ENCODE assay signal across 16 cellular contexts in genomic region chr10:11058965-11059364, GRCh38. TPM values are rescaled to one million over a fixed set of nuclear protein-coding genes. Genes with fewer than 3 reads are reported as not detected.
DNase-seq lines count a peak whose midpoint lies in the region; ATAC-seq, FAIRE-seq and TF ChIP-seq lines count a peak whose summit lies in the region.
"Had no signal": no experiment of that assay in that cellular context is flagged by ENCODE, and none has a peak within 500 bp of the region (broad histone marks: within the 10 kb centered on the region; RNA-seq: fewer than 3 reads in every experiment).

No MANE protein-coding gene starts in this region.

- DNase-seq in ACHN (peak; percentile 29), IMR-90 (peak; percentile 75), endothelial cell of umbilical vein (ENCODE audit: low read depth, low spot score) (no peak), kidney tubule cell (ENCODE audit: low spot score) (peak; percentile 77), NCI-H748 treated with DMSO at 0.1 percent for 48 hours (lab: John Stamatoyannopoulos, UW) (no peak), adrenal gland (no peak), SHP77 (lab: John Stamatoyannopoulos, UW) (no peak)
- DNase-seq: effector CD4-positive, alpha-beta T cell; left colon; naive thymus-derived CD4-positive, alpha-beta T cell; NCI-H1930; NCI-H526; PC-9 had no signal

- H2BK5ac ChIP-seq in IMR-90 (ENCODE audit: low read depth, low read length, poor library complexity, severe bottlenecking), result no peak overlapping the region

- H4K8ac ChIP-seq in IMR-90 (ENCODE audit: low read depth in 2 of 2, low read length in 2 of 2), result no peak overlapping the region

- TF ChIP-seq POLR2A in IMR-90 (IDR thresholded peaks at IDR 0.05; ENCODE audit: low read depth, low read length) (no peak), endothelial cell of umbilical vein (IDR thresholded peaks at IDR 0.05; ENCODE audit: low read depth, low read length) (no peak), adrenal gland (IDR thresholded peaks at IDR 0.05) (no peak)

- H3K4me1 ChIP-seq in IMR-90 (ENCODE audit: control insufficient read depth, insufficient read depth, low read length), result no peaks in the 10 kb centered on the region
- no peaks in the 10 kb centered on the region for H3K4me1 ChIP-seq in endothelial cell of umbilical vein (ENCODE audit: control insufficient read depth, extremely low read depth, insufficient read depth, low read length)
- no peaks in the 10 kb centered on the region for H3K4me1 ChIP-seq in adrenal gland (replicated peaks in 1 of 2)

- H2BK20ac ChIP-seq in IMR-90 (ENCODE audit: low read depth, low read length), result 0 out of 2 replicates have a peak overlapping the region, but pooled peaks have one; percentile 3

- H2AFZ ChIP-seq in IMR-90 (replicated peaks; ENCODE audit: low read length, poor library complexity) (no peak overlapping the region), endothelial cell of umbilical vein (ENCODE audit: low read depth, low read length) (no peak overlapping the region)
- H2AFZ ChIP-seq: PC-9 had no signal

- no peaks in the 10 kb centered on the region for H3K79me1 ChIP-seq in IMR-90 (ENCODE audit: low read depth in 1 of 2, low read length in 2 of 2)

- H3K36me3 ChIP-seq in IMR-90 (ENCODE audit: control insufficient read depth, insufficient read depth, low read length) (no peaks in the 10 kb centered on the region), endothelial cell of umbilical vein (ENCODE audit: control insufficient read depth in 2 of 2, extremely low read depth in 1 of 2, insufficient read depth in 2 of 2, low read length in 2 of 2) (no peaks in the 10 kb centered on the region), adrenal gland (replicated peaks in 1 of 2) (no peaks in the 10 kb centered on the region)

- TF ChIP-seq CTCF in IMR-90 (conservative IDR thresholded peaks at IDR 0.05; ENCODE audit: low read depth, low read length) (no peak), endothelial cell of umbilical vein (IDR thresholded peaks at IDR 0.05; ENCODE audit: extremely low read depth in 1 of 2, insufficient read depth in 1 of 2, low read depth in 1 of 2, low read length in 2 of 2) (no peak), adrenal gland (IDR thresholded peaks at IDR 0.05) (no peak)

- no peak overlapping the region for H2AK9ac ChIP-seq in IMR-90 (replicated peaks; ENCODE audit: low read depth, low read length, poor library complexity)

- H4K5ac ChIP-seq in IMR-90 (ENCODE audit: low read depth, low read length), result no peak overlapping the region

- no peaks in the 10 kb centered on the region for H4K20me1 ChIP-seq in IMR-90 (ENCODE audit: insufficient read depth, low read length)
- no peaks in the 10 kb centered on the region for H4K20me1 ChIP-seq in endothelial cell of umbilical vein (replicated peaks; ENCODE audit: control insufficient read depth, extremely low read depth, insufficient read depth, low read length)

- no peak overlapping the region for H3K14ac ChIP-seq in IMR-90 (replicated peaks; ENCODE audit: low read depth, low read length)

- BruUV-seq in IMR-90 (replicated peaks; lab: Mats Ljungman, UMichigan), result no TSS peak
- BruUV-seq in endothelial cell of umbilical vein (replicated peaks; lab: Mats Ljungman, UMichigan), result no TSS peak

- H3K9ac ChIP-seq in IMR-90 (ENCODE audit: low read depth, low read length) (no peak overlapping the region), endothelial cell of umbilical vein (replicated peaks; ENCODE audit: extremely low read depth, insufficient read depth, low read length) (no peak overlapping the region)

- H2BK15ac ChIP-seq in IMR-90 (ENCODE audit: low read depth, low read length), result no peak overlapping the region

- no peaks in the 10 kb centered on the region for H3K27me3 ChIP-seq in IMR-90 (ENCODE audit: control insufficient read depth, insufficient read depth, low read length)
- H3K27me3 ChIP-seq in endothelial cell of umbilical vein (ENCODE audit: control insufficient read depth in 2 of 2, insufficient read depth in 2 of 2, low read length in 2 of 2), result no peaks in the 10 kb centered on the region
- H3K27me3 ChIP-seq in adrenal gland, result no peaks in the 10 kb centered on the region

- H3K4me3 ChIP-seq in IMR-90 (ENCODE audit: insufficient read depth, low read depth, low read length) (no peak overlapping the region), endothelial cell of umbilical vein (replicated peaks in 1 of 3; ENCODE audit: insufficient read depth in 1 of 3, low read depth in 1 of 3, low read length in 3 of 3) (no peak overlapping the region), adrenal gland (no peak overlapping the region)
- H3K4me3 ChIP-seq: PC-9 had no signal

- POLR2A ChIA-PET in IMR-90 (lab: Charles Lee; ENCODE audit: unreplicated experiment) (no interaction called here), endothelial cell of umbilical vein (lab: Charles Lee) (no interaction called here)

- FAIRE-seq in endothelial cell of umbilical vein (lab: Jason Lieb, UNC), result peak; percentile 57

- dilution Hi-C loops in IMR-90 (cut with HindIII; ENCODE audit: low sequenced_read_pairs, unreplicated experiment) (no loop called here), endothelial cell of umbilical vein (cut with MboI; ENCODE audit: extremely low pct_ligation_motif_present, low sequenced_read_pairs) (no loop called here)

- intact Hi-C loops in IMR-90 (cut with micrococcal nuclease) (no loop called here), endothelial cell of umbilical vein (cut with micrococcal nuclease) (no loop called here), adrenal gland (cut with DNase I) (no loop called here)

- no peak overlapping the region for H3K23ac ChIP-seq in IMR-90 (ENCODE audit: low read depth, low read length)

- no peak overlapping the region for H2BK120ac ChIP-seq in IMR-90 (ENCODE audit: low read depth, low read length)

- no peak overlapping the region for H3K4ac ChIP-seq in IMR-90 (ENCODE audit: low read depth, low read length)

- H4K91ac ChIP-seq in IMR-90 (ENCODE audit: insufficient read depth, low read depth, low read length), result no peak overlapping the region

- H3K9me3 ChIP-seq in IMR-90 (ENCODE audit: control insufficient read depth, insufficient read depth, low read length), result no peaks in the 10 kb centered on the region
- no peaks in the 10 kb centered on the region for H3K9me3 ChIP-seq in endothelial cell of umbilical vein (replicated peaks; ENCODE audit: control insufficient read depth, insufficient read depth, low read length)
- H3K9me3 ChIP-seq in adrenal gland (replicated peaks in 1 of 3), result no peaks in the 10 kb centered on the region

- no peak for TF ChIP-seq RAD21 in IMR-90 (IDR thresholded peaks at IDR 0.05; ENCODE audit: low read length)

- ATAC-seq in IMR-90 (ENCODE audit: low read depth) (peak; percentile 96), GM19395 (IDR thresholded peaks at IDR 0.05; ENCODE audit: unreplicated experiment) (no peak)
- ATAC-seq: left colon; naive thymus-derived CD4-positive, alpha-beta T cell had no signal

- no peak overlapping the region for H2AK5ac ChIP-seq in IMR-90 (ENCODE audit: low read depth, low read length)

- H3K56ac ChIP-seq in IMR-90 (ENCODE audit: extremely low read depth, insufficient read depth, low read length), result no peak overlapping the region

- H3K9me1 ChIP-seq in IMR-90 (ENCODE audit: insufficient read depth, low read length) (no peaks in the 10 kb centered on the region), endothelial cell of umbilical vein (replicated peaks; ENCODE audit: control insufficient read depth, extremely low read depth, insufficient read depth, low read length) (no peaks in the 10 kb centered on the region)

- CTCF ChIA-PET in IMR-90 (lab: Yijun Ruan, JAX), result no interaction called here
- CTCF ChIA-PET in endothelial cell of umbilical vein (lab: Charles Lee), result no interaction called here

- H3K79me2 ChIP-seq in endothelial cell of umbilical vein (ENCODE audit: control insufficient read depth, insufficient read depth, low read length), result no peaks in the 10 kb centered on the region

- no CpG with 5 or more reads among the region's 8 CpGs for WGBS in IMR-90 (ENCODE audit: extremely low coverage in 2 of 2, insufficient read length in 1 of 2), 2 experiments
- WGBS in adrenal gland, 4 donors, result 87 to 93% (median 90%) methylated on average over 8 of the region's 8 CpGs

- H3K27ac ChIP-seq in IMR-90 (ENCODE audit: insufficient read depth, low read length), result no peak overlapping the region
- H3K27ac ChIP-seq in endothelial cell of umbilical vein (ENCODE audit: insufficient read depth, low read depth, low read length), result no peak overlapping the region
- H3K27ac ChIP-seq in adrenal gland, result no peak overlapping the region
- H3K27ac ChIP-seq: PC-9, VCaP had no signal

- H3K4me2 ChIP-seq in IMR-90 (ENCODE audit: low read depth, low read length) (no peak overlapping the region), endothelial cell of umbilical vein (ENCODE audit: insufficient read depth, low read length) (no peak overlapping the region)
- H3K4me2 ChIP-seq: PC-9 had no signal

- in situ Hi-C loops in ACHN (cut with HindIII; ENCODE audit: low pct_ligation_motif_present, low pct_unique_long_range_greater_than_20kb, low sequenced_read_pairs), result no loop called here
- in situ Hi-C loops in IMR-90 (cut with MboI; ENCODE audit: low sequenced_read_pairs), result no loop called here

- no peak overlapping the region for H3K18ac ChIP-seq in IMR-90 (ENCODE audit: low read depth, low read length)

TF ChIP-seq in IMR-90, 13 proteins besides CTCF, POLR2A, EP300 and RAD21 (continues in another document):
- peak; percentile 30; the same call in 1 of the 2 replicates for TF ChIP-seq MAFK (IDR thresholded peaks at IDR 0.05; ENCODE audit: low read depth, low read length)

TF ChIP-seq in endothelial cell of umbilical vein, 7 proteins besides CTCF, POLR2A, EP300 and RAD21:
- TF ChIP-seq JUN (IDR thresholded peaks at IDR 0.05; ENCODE audit: borderline replicate concordance, insufficient read depth, insufficient read length, low read depth), result no peak
- no peak for TF ChIP-seq FOS (IDR thresholded peaks at IDR 0.05; ENCODE audit: borderline replicate concordance, insufficient read depth, low read length)
TF ChIP-seq in endothelial cell of umbilical vein: peak in this region for 0.

RNA-seq across cellular contexts. Expression of gene CELF2, which starts 41.3 kb away (rescaled TPM):
- total RNA-seq in IMR-90 (2012; rRNA removed) (5.6 and 6.6 TPM in 2 replicates), endothelial cell of umbilical vein (35.5 and 42.6 TPM in 2 replicates), adrenal gland (10 to 100 TPM in 7 of 8 donors, 1 to 10 TPM in 1; 7.6 to 26.0 (median 11.5) TPM)
- polyA plus RNA-seq in IMR-90 (2012; rRNA removed) (3.5 and 3.6 TPM in 2 replicates), endothelial cell of umbilical vein (21.6 and 23.4 TPM in 2 replicates), adrenal gland (1 to 10 TPM; 2.7 to 4.4 (median 3.9) TPM)
- 3.6 and 5.0 TPM in 2 replicates for polyA plus RNA-seq in IMR-90 (2012; cell fraction: cytosol; rRNA removed)
- 2.0 and 2.9 TPM in 2 replicates for polyA plus RNA-seq in IMR-90 (2012; cell fraction: nucleus; rRNA removed; ENCODE audit: low replicate concordance)
- polyA plus RNA-seq in endothelial cell of umbilical vein (2011; cell fraction: cytosol; rRNA removed), result 17.9 and 19.7 TPM in 2 replicates
- polyA plus RNA-seq in endothelial cell of umbilical vein (2011; cell fraction: nucleus; rRNA removed), result 25.6 and 28.0 TPM in 2 replicates
- polyA plus RNA-seq in endothelial cell of umbilical vein (2012), result 10.8 and 11.9 TPM in 2 replicates
- 56.1 and 61.4 TPM in 2 replicates for polyA minus RNA-seq in endothelial cell of umbilical vein
- not detected for polyA minus RNA-seq in endothelial cell of umbilical vein (2011; cell fraction: cytosol; rRNA and poly(A)+ RNA removed)
- polyA minus RNA-seq in endothelial cell of umbilical vein (2011; cell fraction: nucleus; rRNA and poly(A)+ RNA removed), result 44.4 and 45.7 TPM in 2 replicates
- total RNA-seq: A673, PC-9 had no signal

Comparison
In these comparisons a context has a peak if more than half of its experiments do, and no peak if none do; other contexts are left out.
1. DNase-seq: peak in ACHN (single experiment), IMR-90 (single experiment) and kidney tubule cell (single experiment); none in endothelial cell of umbilical vein (single experiment), NCI-H748 treated with DMSO at 0.1 percent for 48 hours (single experiment), adrenal gland (0 of 7) and SHP77 (0 of 2).